1 cellular context compared by ENCODE assay signal in genomic region chr17:64384253-64385186, GRCh38.
TF ChIP-seq lines count a peak whose summit lies in the region.

No MANE protein-coding gene starts in this region.

TF ChIP-seq in GM23338, 12 proteins besides CTCF, POLR2A, EP300 and RAD21 (continued from another document):
- TF ChIP-seq REST (IDR thresholded peaks at IDR 0.05; ENCODE audit: unreplicated experiment) (no peak), POLR2AphosphoS5 (IDR thresholded peaks at IDR 0.05; ENCODE audit: low read depth) (no peak), EZH2phosphoT487 (IDR thresholded peaks at IDR 0.05; ENCODE audit: unreplicated experiment) (no peak), ETS1 (IDR thresholded peaks at IDR 0.05) (no peak), NANOG (IDR thresholded peaks at IDR 0.05; ENCODE audit: borderline replicate concordance) (no peak), ZNF114 (CRISPR knock-in tag; IDR thresholded peaks at IDR 0.05) (no peak), CREB1 (CRISPR knock-in tag; IDR thresholded peaks at IDR 0.05; ENCODE audit: low read depth) (no peak)
